In the genomic region with DNA sequence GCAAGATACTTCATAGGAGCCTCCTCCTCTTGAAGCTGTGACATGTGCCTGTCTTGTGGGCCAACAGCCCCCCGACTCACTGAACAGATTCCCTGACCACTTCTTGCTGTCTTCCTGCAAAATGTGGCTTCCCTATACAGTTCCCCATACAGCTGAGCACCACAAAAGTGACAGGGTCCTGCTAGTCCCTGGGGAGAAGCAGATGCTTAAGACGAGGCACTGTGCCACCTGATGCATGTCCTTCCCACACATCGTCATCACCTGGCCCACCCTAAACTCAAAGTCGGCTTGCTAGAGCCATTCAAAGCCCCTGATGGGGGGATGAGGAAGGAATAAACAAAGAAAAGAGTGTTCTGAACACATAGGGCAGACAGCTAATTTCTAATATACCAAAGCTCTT, we compare ENCODE assay signal across 31 cellular contexts.
"Had no signal": no experiment of that assay in that cellular context is flagged by ENCODE, and none has a peak within 500 bp of the region (broad histone marks: within the 10 kb centered on the region; RNA-seq: fewer than 3 reads in every experiment).

No MANE protein-coding gene starts in this region.

- H3K27ac Mint-ChIP-seq: activated B cell treated with CpG ODN at 0.5 μM for 24 hours; activated CD8-positive, alpha-beta T cell treated with anti-CD3 and anti-CD28 coated beads for 36 hours; activated naive CD8-positive, alpha-beta T cell; activated T-helper 17 cell treated with anti-CD3 and anti-CD28 coated beads, Interleukin-2, amount 50 U/mL, for 72 hours; T-helper 17 cell; T-helper 2 cell treated with Interferon-gamma antibody and Interleukin-4, amounts not matched to agents 5 μg/mL and 100 μg/mL, for 36 hours had no signal

- H3K36me3 Mint-ChIP-seq: activated naive CD8-positive, alpha-beta T cell had no signal

- H3K9me3 Mint-ChIP-seq: activated B cell treated with CpG ODN at 0.5 μM for 24 hours; activated CD8-positive, alpha-beta T cell treated with anti-CD3 and anti-CD28 coated beads for 36 hours; activated T-cell treated with anti-CD3 and anti-CD28 coated beads, Interleukin-2, amount 50 U/mL, for 4 hours; activated T-helper 17 cell treated with anti-CD3 and anti-CD28 coated beads, Interleukin-2, amount 50 U/mL, for 72 hours; T-helper 2 cell treated with Interferon-gamma antibody and Interleukin-4, amounts not matched to agents 5 μg/mL and 100 μg/mL, for 36 hours had no signal

- ATAC-seq: activated CD4-positive, CD25-positive, alpha-beta regulatory T cell treated with anti-CD3 and anti-CD28 coated beads, Interleukin-2, amount 50 U/mL, for 24 hours; activated CD8-positive, alpha-beta T cell treated with anti-CD3 and anti-CD28 coated beads for 36 hours; activated T-cell treated with anti-CD3 and anti-CD28 coated beads, Interleukin-2, amount 50 U/mL, for 4 hours; activated T-helper 17 cell treated with anti-CD3 and anti-CD28 coated beads, Interleukin-2, amount 50 U/mL, for 72 hours; gastroesophageal sphincter; heart right ventricle; T-helper 17 cell had no signal

- FAIRE-seq: astrocyte, colon, endometrium, endothelial cell of umbilical vein had no signal

- H3K36me3 ChIP-seq: esophagus squamous epithelium, gastroesophageal sphincter, heart right ventricle, WERI-Rb-1 had no signal

- DNase-seq: activated B cell treated with CpG ODN at 0.5 μM for 24 hours; activated CD4-positive, alpha-beta T cell treated with anti-CD3 and anti-CD28 coated beads for 48 hours; activated CD4-positive, alpha-beta T cell treated with anti-CD3 and anti-CD28 coated beads, Interleukin-2, amount 50 U/mL, for 1 hour; activated CD4-positive, alpha-beta T cell treated with anti-CD3 and anti-CD28 coated beads, Interleukin-2, amount 50 U/mL, for 48 hours; activated CD8-positive, alpha-beta memory T cell treated with anti-CD3 and anti-CD28 coated beads for 24 hours; activated CD8-positive, alpha-beta T cell treated with anti-CD3 and anti-CD28 coated beads for 36 hours; activated effector memory CD4-positive, alpha-beta T cell treated with Interleukin-2 at 50 U/mL for 16 hours; activated gamma-delta T cell treated with Interleukin-2 at 50 U/mL for 16 hours; activated naive CD4-positive, alpha-beta T cell treated with anti-CD3 and anti-CD28 coated beads, Interleukin-2, amount 50 U/mL, for 16 hours; activated naive CD4-positive, alpha-beta T cell treated with Interleukin-2 at 50 U/mL for 16 hours; activated T-cell treated with anti-CD3 and anti-CD28 coated beads, Interleukin-2, amount 50 U/mL, for 4 hours; amniotic stem cell; anterior cingulate cortex; caudate nucleus; effector CD8-positive, alpha-beta T cell; esophagus squamous epithelium; foreskin melanocyte; heart right ventricle; T-helper 17 cell; T1000; WERI-Rb-1 had no signal

- H3K4me1 Mint-ChIP-seq: activated B cell treated with CpG ODN at 0.5 μM for 24 hours had no signal

- H3K4me3 Mint-ChIP-seq: activated B cell treated with CpG ODN at 0.5 μM for 24 hours; activated CD8-positive, alpha-beta T cell treated with anti-CD3 and anti-CD28 coated beads for 36 hours; activated naive CD8-positive, alpha-beta T cell; activated T-cell treated with anti-CD3 and anti-CD28 coated beads, Interleukin-2, amount 50 U/mL, for 4 hours; activated T-helper 17 cell treated with anti-CD3 and anti-CD28 coated beads, Interleukin-2, amount 50 U/mL, for 72 hours; T-helper 17 cell; T-helper 2 cell treated with Interferon-gamma antibody and Interleukin-4, amounts not matched to agents 5 μg/mL and 100 μg/mL, for 36 hours had no signal

- H3K9me3 ChIP-seq: esophagus squamous epithelium, gastroesophageal sphincter, heart right ventricle had no signal

- H3K27ac ChIP-seq: epithelial cell of prostate, esophagus squamous epithelium, gastroesophageal sphincter, heart right ventricle, WERI-Rb-1 had no signal

- H3K4me1 ChIP-seq: gastroesophageal sphincter had no signal

- H3K4me3 ChIP-seq: esophagus squamous epithelium, gastroesophageal sphincter, heart right ventricle had no signal
